In genomic region chr3:183123891-183124290, GRCh38 we compare ENCODE assay signal across 20 cellular contexts. TPM values are rescaled to one million over a fixed set of nuclear protein-coding genes. Genes with fewer than 3 reads are reported as not detected.
DNase-seq lines count a peak whose midpoint lies in the region; ATAC-seq, FAIRE-seq and TF ChIP-seq lines count a peak whose summit lies in the region.
"Had no signal": no experiment of that assay in that cellular context is flagged by ENCODE, and none has a peak within 500 bp of the region (broad histone marks: within the 10 kb centered on the region; RNA-seq: fewer than 3 reads in every experiment).

No MANE protein-coding gene starts in this region.

- H3K18ac ChIP-seq in mesendoderm (ENCODE audit: low read length): peak overlapping the region; percentile 56

- no peak overlapping the region for H3K56ac ChIP-seq in mesendoderm (ENCODE audit: low read length)

- H3K4me2 ChIP-seq in GM12878 (ENCODE audit: control insufficient read depth, insufficient read depth): no peak overlapping the region
- H3K4me2 ChIP-seq in mesendoderm (ENCODE audit: low read length): no peak overlapping the region
- H3K4me2 ChIP-seq: A549 had no signal

- H3K4me3 Mint-ChIP-seq in activated CD4-positive, alpha-beta T cell treated with anti-CD3 and anti-CD28 coated beads for 36 hours: no peak overlapping the region
- H3K4me3 Mint-ChIP-seq: activated T-cell treated with anti-CD3 and anti-CD28 coated beads, Interleukin-2, amount 50 U/mL, for 24 hours; natural killer cell treated with Interleukin-12 subunit alpha and Interleukin-12 subunit beta and Interleukin-15 and Interleukin-18, amount 100 ng/mL, for 72 hours; stimulated activated naive B cell treated with anti-CD40 and anti-IgM and Interleukin-4, amounts not matched to agents 10 μg/mL and 1 μg/mL and 100 μg/mL, for 72 hours had no signal

- no peak for FAIRE-seq in GM12878 (lab: Jason Lieb, UNC)
- FAIRE-seq: A549 had no signal

- TF ChIP-seq RAD21 in GM12878 (IDR thresholded peaks at IDR 0.05; ENCODE audit: insufficient read depth, low read depth, low read length): no peak

- no peaks in the 10 kb centered on the region for H3K27me3 Mint-ChIP-seq in activated CD4-positive, alpha-beta T cell treated with anti-CD3 and anti-CD28 coated beads for 36 hours
- H3K27me3 Mint-ChIP-seq: activated T-cell treated with anti-CD3 and anti-CD28 coated beads, Interleukin-2, amount 50 U/mL, for 24 hours had no signal

- POLR2A ChIA-PET in activated CD4-positive, alpha-beta T cell treated with anti-CD3 and anti-CD28 coated beads for 36 hours (lab: Charles Lee): interaction anchor here (0.5 kb wide), 1 partner anchor 134 kb away, joined by 4 read pairs; no protein-coding TSS in a partner anchor
- POLR2A ChIA-PET in GM12878 (lab: Charles Lee): interaction anchor here (0.6 kb wide), 1 partner anchor 114 kb away, joined by 4 read pairs; no protein-coding TSS in a partner anchor

- RAD21 ChIA-PET in GM12878 (lab: Charles Lee; ENCODE audit: unreplicated experiment): interaction anchor here (1.0 to 5.6 kb wide), 8 partner anchors 23 to 408 kb away, joined by 3 to 136 read pairs (median 14); partner anchors contain the start of gene LAMP3

- no peak overlapping the region for H2BK15ac ChIP-seq in mesendoderm (replicated peaks; ENCODE audit: low read depth)

- CTCF ChIA-PET in activated CD4-positive, alpha-beta T cell treated with anti-CD3 and anti-CD28 coated beads for 36 hours (lab: Charles Lee): interaction anchor here (0.6 to 6.6 kb wide), 16 partner anchors 10 to 762 kb away, joined by 3 to 141 read pairs (median 4); partner anchors contain the start of gene LAMP3
- CTCF ChIA-PET in GM12878 (lab: Yijun Ruan, JAX): interaction anchor here (0.9 to 8.8 kb wide), 17 partner anchors 11 to 410 kb away, joined by 3 to 229 read pairs (median 4); partner anchors contain the start of gene LAMP3

- no peak overlapping the region for H2AK5ac ChIP-seq in mesendoderm (ENCODE audit: low read length)

- no peak overlapping the region for H3K27ac ChIP-seq in GM12878 (ENCODE audit: control insufficient read depth, insufficient read depth)
- no peak overlapping the region for H3K27ac ChIP-seq in mesendoderm (ENCODE audit: low read depth, low read length)
- H3K27ac ChIP-seq: A549, psoas muscle, upper lobe of left lung had no signal

- intact Hi-C loops in activated CD4-positive, alpha-beta T cell treated with anti-CD3 and anti-CD28 coated beads for 36 hours (cut with DNase I, micrococcal nuclease): loop anchor here (2.0 to 5.0 kb wide), 4 partner anchors 33 to 761 kb away; partner anchors contain the start of gene PARL (in 1 of the 2)
- intact Hi-C loops in GM12878 (cut with micrococcal nuclease; ENCODE audit: unreplicated experiment): loop anchor here (1.0 to 10.0 kb wide), 2 partner anchors 34 to 641 kb away; no protein-coding TSS in a partner anchor
- intact Hi-C loops in left cardiac atrium (cut with DNase I): loop anchor here (5.0 to 10.0 kb wide), 2 partner anchors 58 to 261 kb away; no protein-coding TSS in a partner anchor

- H4K20me1 ChIP-seq in GM12878 (ENCODE audit: control insufficient read depth, insufficient read depth): no peaks in the 10 kb centered on the region

- no peak overlapping the region for H4K5ac ChIP-seq in mesendoderm (ENCODE audit: low read length)

- no peak overlapping the region for H4K8ac ChIP-seq in mesendoderm (ENCODE audit: low read depth, low read length)

- H3K79me2 ChIP-seq in GM12878 (ENCODE audit: control insufficient read depth, insufficient read depth, low read length) (no peaks in the 10 kb centered on the region), mesendoderm (ENCODE audit: control insufficient read depth, insufficient read depth, low read length) (no peaks in the 10 kb centered on the region)

- ATAC-seq in activated CD4-positive, alpha-beta T cell treated with anti-CD3 and anti-CD28 coated beads for 36 hours: peak; percentile 73
- ATAC-seq in HG02610 (IDR thresholded peaks at IDR 0.05; ENCODE audit: unreplicated experiment) (peak; percentile 45), GM12878 (peak; percentile 40; the same call in 1 of the 3 replicates), left cardiac atrium (no peak)
- ATAC-seq: A549; natural killer cell treated with Interleukin-12 subunit alpha and Interleukin-12 subunit beta and Interleukin-15 and Interleukin-18, amount 100 ng/mL, for 72 hours; psoas muscle; stimulated activated naive B cell treated with anti-CD40 and anti-IgM and Interleukin-4, amounts not matched to agents 10 μg/mL and 1 μg/mL and 100 μg/mL, for 72 hours had no signal

- no peak overlapping the region for H3K27ac Mint-ChIP-seq in activated CD4-positive, alpha-beta T cell treated with anti-CD3 and anti-CD28 coated beads for 36 hours
- H3K27ac Mint-ChIP-seq: activated T-cell treated with anti-CD3 and anti-CD28 coated beads, Interleukin-2, amount 50 U/mL, for 24 hours; natural killer cell treated with Interleukin-12 subunit alpha and Interleukin-12 subunit beta and Interleukin-15 and Interleukin-18, amount 100 ng/mL, for 72 hours; stimulated activated naive B cell treated with anti-CD40 and anti-IgM and Interleukin-4, amounts not matched to agents 10 μg/mL and 1 μg/mL and 100 μg/mL, for 72 hours had no signal

- no peaks in the 10 kb centered on the region for H3K27me3 ChIP-seq in GM12878 (replicated peaks in 1 of 2; ENCODE audit: control insufficient read depth in 2 of 2, insufficient read depth in 2 of 2, low read length in 1 of 2)
- H3K27me3 ChIP-seq in mesendoderm (ENCODE audit: insufficient read depth, low read length, poor library complexity): no peaks in the 10 kb centered on the region
- H3K27me3 ChIP-seq: upper lobe of left lung had no signal

- no peak overlapping the region for H2BK120ac ChIP-seq in mesendoderm (ENCODE audit: low read depth, low read length)

- H3K36me3 ChIP-seq in GM12878 (ENCODE audit: control insufficient read depth in 2 of 2, insufficient read depth in 2 of 2, low read length in 1 of 2) (peaks cover 0 to 9% of the 10 kb centered on the region in 2 experiments; a peak in 1 of 4 replicates), mesendoderm (ENCODE audit: control insufficient read depth, insufficient read depth, low read length) (no peaks in the 10 kb centered on the region)
- H3K36me3 ChIP-seq: upper lobe of left lung had no signal

- TF ChIP-seq POLR2A in GM12878 (IDR thresholded peaks at IDR 0.05; ENCODE audit: low read depth, low read length): no peak

- peaks cover 10% of the 10 kb centered on the region for H3K4me1 Mint-ChIP-seq in activated CD4-positive, alpha-beta T cell treated with anti-CD3 and anti-CD28 coated beads for 36 hours

- WGBS in GM12878 (ENCODE audit: insufficient coverage, insufficient replicate concordance, low lambda C conversion rate, missing lambda C conversion rate): 60% methylated on average over 4 of the region's 4 CpGs
- no CpG with 5 or more reads among the region's 4 CpGs for WGBS in mesendoderm (ENCODE audit: extremely low coverage, insufficient coverage, low lambda C conversion rate)

- H3K36me3 Mint-ChIP-seq in activated CD4-positive, alpha-beta T cell treated with anti-CD3 and anti-CD28 coated beads for 36 hours (ENCODE audit: low read depth): peaks cover 2% of the 10 kb centered on the region

- no peak for TF ChIP-seq EP300 in GM12878 (IDR thresholded peaks at IDR 0.05; ENCODE audit: borderline replicate concordance in 1 of 2, control insufficient read depth in 1 of 2, low read depth in 2 of 2, low read length in 2 of 2)

- H3K9me3 ChIP-seq in GM12878 (replicated peaks; ENCODE audit: control insufficient read depth, insufficient read depth, low read length): no peaks in the 10 kb centered on the region; the same call in 2 of the 3 replicates

- H3K23ac ChIP-seq in mesendoderm (ENCODE audit: low read length): no peak overlapping the region

- peak; percentile 25 for DNase-seq in activated CD4-positive, alpha-beta T cell treated with anti-CD3 and anti-CD28 coated beads for 36 hours
- DNase-seq in activated CD4-positive, alpha-beta T cell treated with anti-CD3 and anti-CD28 coated beads for 4 hours: no peak
- DNase-seq in GM12878 (ENCODE audit: low read depth, low spot score) (no peak), mesendoderm (no peak), NCI-H510A (lab: John Stamatoyannopoulos, UW) (no peak), left cardiac atrium (no peak), RKO (ENCODE audit: low spot score) (no peak)
- DNase-seq: activated CD4-positive, alpha-beta T cell treated with anti-CD3 and anti-CD28 coated beads for 48 hours; activated T-cell treated with anti-CD3 and anti-CD28 coated beads, Interleukin-2, amount 50 U/mL, for 24 hours; DND-41; NCI-H1930; NCI-H524; psoas muscle; stimulated activated CD4-positive, alpha-beta T cell treated with anti-CD3 and anti-CD28 coated beads, Interleukin-12 subunit alpha, Interleukin-12 subunit beta, amount 100 ng/mL, for 4 hours; stimulated activated naive B cell treated with anti-CD40 and anti-IgM and Interleukin-4, amounts not matched to agents 10 μg/mL and 1 μg/mL and 100 μg/mL, for 72 hours; upper lobe of left lung had no signal

- H3K4ac ChIP-seq in mesendoderm (ENCODE audit: low read depth, low read length): no peak overlapping the region

- no peak for TF ChIP-seq CTCF in GM12878 (IDR thresholded peaks at IDR 0.05 in 2 of 3, conservative IDR thresholded peaks at IDR 0.05 in 1 of 3; ENCODE audit: control insufficient read depth in 2 of 3, extremely low read depth in 1 of 3, insufficient read depth in 1 of 3, low read depth in 3 of 3, low read length in 3 of 3)

- SMC1A ChIA-PET in GM12878 (lab: Charles Lee; ENCODE audit: uncharacterized antibody, unreplicated experiment): interaction anchor here (0.6 to 7.3 kb wide), 13 partner anchors 15 to 409 kb away, joined by 3 to 187 read pairs (median 14); partner anchors contain the start of gene LAMP3

- BruUV-seq in GM12878 (replicated peaks; lab: Mats Ljungman, UMichigan): no TSS peak

- H3K79me1 ChIP-seq in mesendoderm (ENCODE audit: low read length): no peaks in the 10 kb centered on the region

- H3K4me1 ChIP-seq in GM12878 (ENCODE audit: control insufficient read depth, insufficient read depth, low read length) (peaks cover 2% of the 10 kb centered on the region; the same call in 1 of the 2 replicates), mesendoderm (ENCODE audit: control insufficient read depth, low read depth, low read length) (no peaks in the 10 kb centered on the region)
- H3K4me1 ChIP-seq: psoas muscle, upper lobe of left lung had no signal

- H3K9me3 Mint-ChIP-seq in activated CD4-positive, alpha-beta T cell treated with anti-CD3 and anti-CD28 coated beads for 36 hours (ENCODE audit: low read depth): peaks cover 2% of the 10 kb centered on the region
- H3K9me3 Mint-ChIP-seq: activated T-cell treated with anti-CD3 and anti-CD28 coated beads, Interleukin-2, amount 50 U/mL, for 24 hours; natural killer cell treated with Interleukin-12 subunit alpha and Interleukin-12 subunit beta and Interleukin-15 and Interleukin-18, amount 100 ng/mL, for 72 hours had no signal

- in situ Hi-C loops in GM12878 (cut with MboI): loop anchor here (5.0 kb wide), 1 partner anchor 263 kb away; no protein-coding TSS in a partner anchor

- H2AFZ ChIP-seq in GM12878 (ENCODE audit: control insufficient read depth, low read depth, low read length): no peak overlapping the region

- H3K4me3 ChIP-seq in GM12878: no peak overlapping the region
- H3K4me3 ChIP-seq in mesendoderm (ENCODE audit: low read length): no peak overlapping the region
- H3K4me3 ChIP-seq: A549, psoas muscle, upper lobe of left lung had no signal

- no peak overlapping the region for H2BK5ac ChIP-seq in mesendoderm (ENCODE audit: low read length)

- no peak overlapping the region for H3K9ac ChIP-seq in GM12878 (ENCODE audit: control insufficient read depth, insufficient read depth, low read length)
- no peak overlapping the region for H3K9ac ChIP-seq in mesendoderm (ENCODE audit: low read length)

RNA-seq across cellular contexts. Expression of gene MCCC1, which starts 24.6 kb away (rescaled TPM):
- 10 to 100 TPM; 22.0 to 31.1 TPM for total RNA-seq in activated CD4-positive, alpha-beta T cell treated with anti-CD3 and anti-CD28 coated beads for 36 hours
- 94.9 and 97.3 TPM in 2 replicates for total RNA-seq in GM12878 (2013; cell fraction: nucleolus; rRNA removed)
- total RNA-seq in GM12878 (2014; rRNA removed): 43.9 and 47.7 TPM in 2 replicates
- total RNA-seq in GM12878 (2014; rRNA removed; fragmentation: Illumina TruSeq; extraction: Trizol): 52.1 and 52.8 TPM in 2 replicates
- total RNA-seq in GM12878 (2021): 40.0 and 41.9 TPM in 2 replicates
- polyA plus RNA-seq in GM12878 (2011; ENCODE audit: low read depth): 32.9 TPM
- polyA plus RNA-seq in GM12878 (2011; rRNA removed): 62.6 and 68.3 TPM in 2 replicates
- polyA plus RNA-seq in GM12878 (2011; cell fraction: cytosol; rRNA removed): 42.3 and 43.2 TPM in 2 replicates
- 66.7 and 76.5 TPM in 2 replicates for polyA plus RNA-seq in GM12878 (2011; cell fraction: nucleus; rRNA removed)
- polyA plus RNA-seq in GM12878 (2012): 35.5 and 38.9 TPM in 2 replicates
- 46.3 and 52.3 TPM in 2 replicates for polyA plus RNA-seq in GM12878 (2014; fragmentation: Illumina TruSeq; extraction: Trizol)
- 10 to 100 TPM; 35.0 to 38.7 TPM for polyA plus RNA-seq in GM12878 (2014; fragmentation: Nextera tagmentation; extraction: Ambion mirVana)
- 39.8 and 41.3 TPM in 2 replicates for polyA plus RNA-seq in GM12878 (2014; rRNA removed)
- polyA plus RNA-seq in GM12878 (2016; fragmentation: Nextera tagmentation; extraction: Ambion mirVana): 10 to 100 TPM; 61.8 to 71.7 TPM
- 61.5 and 63.8 TPM in 2 replicates for polyA minus RNA-seq in GM12878 (2011; rRNA and poly(A)+ RNA removed)
- 22.0 and 33.5 TPM in 2 replicates for polyA minus RNA-seq in GM12878 (2011; cell fraction: cytosol; rRNA and poly(A)+ RNA removed)
- polyA minus RNA-seq in GM12878 (2011; cell fraction: nucleus; rRNA and poly(A)+ RNA removed): 49.7 and 64.7 TPM in 2 replicates
- polyA plus RNA-seq in mesendoderm (2013, experiment 1 of 2): 7.2 TPM
- polyA plus RNA-seq in mesendoderm (2013, experiment 2 of 2): 7.9 TPM
- total RNA-seq in left cardiac atrium: 10 to 100 TPM; 27.6 to 34.4 TPM

RNA-seq across cellular contexts. Expression of gene LAMP3, which starts 38.6 kb away (rescaled TPM):
- 10 to 100 TPM; 10.3 to 17.2 TPM for total RNA-seq in activated CD4-positive, alpha-beta T cell treated with anti-CD3 and anti-CD28 coated beads for 36 hours
- 103 and 118 TPM in 2 replicates for total RNA-seq in GM12878 (2013; cell fraction: nucleolus; rRNA removed)
- total RNA-seq in GM12878 (2014; rRNA removed) (17.7 and 20.3 TPM in 2 replicates), GM12878 (2014; rRNA removed; fragmentation: Illumina TruSeq; extraction: Trizol) (21.2 TPM in 2 replicates), GM12878 (2021) (18.3 and 18.9 TPM in 2 replicates), left cardiac atrium (under 1 TPM in 1 of 2 donors, not detected in 1; 0.15 TPM)
- 28.4 TPM for polyA plus RNA-seq in GM12878 (2011; ENCODE audit: low read depth)
- polyA plus RNA-seq in GM12878 (2011; rRNA removed) (49.2 and 63.4 TPM in 2 replicates), GM12878 (2014; fragmentation: Illumina TruSeq; extraction: Trizol) (32.9 and 35.8 TPM in 2 replicates), GM12878 (2014; fragmentation: Nextera tagmentation; extraction: Ambion mirVana) (10 to 100 TPM in 1 of 2 experiments, 1 to 10 TPM in 1; 9.4 to 23.5 TPM), GM12878 (2014; rRNA removed) (13.1 and 16.3 TPM in 2 replicates), GM12878 (2016; fragmentation: Nextera tagmentation; extraction: Ambion mirVana) (10 to 100 TPM; 24.0 to 24.2 TPM)
- polyA plus RNA-seq in GM12878 (2011; cell fraction: cytosol; rRNA removed): 36.9 and 38.4 TPM in 2 replicates
- polyA plus RNA-seq in GM12878 (2011; cell fraction: nucleus; rRNA removed): 27.5 and 31.6 TPM in 2 replicates
- 40.3 and 54.6 TPM in 2 replicates for polyA plus RNA-seq in GM12878 (2012)
- 30.1 and 32.0 TPM in 2 replicates for polyA minus RNA-seq in GM12878 (2011; rRNA and poly(A)+ RNA removed)
- polyA minus RNA-seq in GM12878 (2011; cell fraction: cytosol; rRNA and poly(A)+ RNA removed): 16.3 and 19.1 TPM in 2 replicates
- 6.9 and 11.8 TPM in 2 replicates for polyA minus RNA-seq in GM12878 (2011; cell fraction: nucleus; rRNA and poly(A)+ RNA removed)
- polyA plus RNA-seq in mesendoderm (2013, experiment 1 of 2): 0.95 TPM
- 1.3 TPM for polyA plus RNA-seq in mesendoderm (2013, experiment 2 of 2)
- total RNA-seq: HT-29 had no signal

Comparison
In these comparisons a context has a peak if more than half of its experiments do, and no peak if none do; other contexts are left out.
1. ATAC-seq: peak in activated CD4-positive, alpha-beta T cell treated with anti-CD3 and anti-CD28 coated beads for 36 hours (single experiment), HG02610 (single experiment) and GM12878 (single experiment); none in left cardiac atrium (0 of 2).
2. RNA of gene LAMP3, which starts 38.6 kb away (total RNA-seq): 17.7 to 118 TPM in GM12878 and 10.3 to 17.2 TPM in activated CD4-positive, alpha-beta T cell treated with anti-CD3 and anti-CD28 coated beads for 36 hours; 0.15 TPM in left cardiac atrium; every median in the first group is over 4 times any median in the second.